ENCODE assay signal across 29 cellular contexts in genomic region chr3:128567705-128568356, GRCh38.
DNase-seq lines count a peak whose midpoint lies in the region; ATAC-seq and TF ChIP-seq lines count a peak whose summit lies in the region.
"Had no signal": no experiment of that assay in that cellular context is flagged by ENCODE, and none has a peak within 500 bp of the region (broad histone marks: within the 10 kb centered on the region; RNA-seq: fewer than 3 reads in every experiment).

No MANE protein-coding gene starts in this region.

- no peak for TF ChIP-seq POLR2A in testis (IDR thresholded peaks at IDR 0.05)

- no peak overlapping the region for H3K4me3 ChIP-seq in GM12865 (ENCODE audit: low read depth, low read length)
- no peak overlapping the region for H3K4me3 ChIP-seq in HUES64 (ENCODE audit: low read length)
- H3K4me3 ChIP-seq in testis: no peak overlapping the region
- H3K4me3 ChIP-seq: BLaER1, breast epithelium, coronary artery, ovary, right atrium auricular region, SK-N-MC had no signal

- H3K27ac ChIP-seq in HUES64 (ENCODE audit: low read depth, low read length): peak overlapping the region; percentile 91
- H3K27ac ChIP-seq in testis: no peak overlapping the region
- H3K27ac ChIP-seq: BLaER1, breast epithelium, coronary artery, ovary, right atrium auricular region, SK-N-MC had no signal

- H3K27me3 ChIP-seq in HUES64 (ENCODE audit: insufficient read depth, low read length): no peaks in the 10 kb centered on the region
- H3K27me3 ChIP-seq in testis: no peaks in the 10 kb centered on the region
- H3K27me3 ChIP-seq: BLaER1, ovary, right atrium auricular region had no signal

- 0 out of 2 replicates have a peak overlapping the region, but pooled peaks have one; percentile 34 for H3K9ac ChIP-seq in HUES64 (ENCODE audit: low read depth, low read length)
- H3K9ac ChIP-seq: BLaER1 had no signal

- peaks cover 25% of the 10 kb centered on the region for H3K4me1 Mint-ChIP-seq in endothelial cell (ENCODE audit: unreplicated experiment)
- H3K4me1 Mint-ChIP-seq in mesothelial cell of epicardium: peaks cover 9% of the 10 kb centered on the region

- WGBS in HUES64: 84% methylated on average over 12 of the region's 12 CpGs
- WGBS in testis, 2 donors: 84 to 85% methylated on average over 11 to 12 of the region's 12 CpGs

- TF ChIP-seq CTCF in GM12865 (IDR thresholded peaks at IDR 0.05; ENCODE audit: insufficient read depth, low read depth, low read length, missing control alignments) (peak; percentile 3), endothelial cell (IDR thresholded peaks at IDR 0.05; ENCODE audit: unreplicated experiment) (peak; percentile 33), mesothelial cell of epicardium (IDR thresholded peaks at IDR 0.05; ENCODE audit: unreplicated experiment) (peak; percentile 22), testis (IDR thresholded peaks at IDR 0.05) (no peak)

- H3K36me3 Mint-ChIP-seq in endothelial cell (ENCODE audit: low read depth, unreplicated experiment) (no peaks in the 10 kb centered on the region), mesothelial cell of epicardium (no peaks in the 10 kb centered on the region)
- H3K36me3 Mint-ChIP-seq: activated naive CD4-positive, alpha-beta T cell treated with anti-CD3 and anti-CD28 coated beads, Interleukin-2, amount 10 ng/mL, durations not matched to agents 7 days and 5 days; natural killer cell had no signal

- H3K4me3 Mint-ChIP-seq in endothelial cell (ENCODE audit: unreplicated experiment): no peak overlapping the region
- no peak overlapping the region for H3K4me3 Mint-ChIP-seq in mesothelial cell of epicardium
- H3K4me3 Mint-ChIP-seq: activated naive CD4-positive, alpha-beta T cell treated with anti-CD3 and anti-CD28 coated beads, Interleukin-2, amount 10 ng/mL, durations not matched to agents 7 days and 5 days; activated T-helper 1 cell treated with anti-CD3 and anti-CD28 coated beads, Interleukin-12 subunit alpha, Interleukin-12 subunit beta, Interleukin-2, Interleukin-4 antibody, amounts not matched to agents 30 ng/mL and 10 ng/mL and 1 ng/mL, durations not matched to agents 14 hours and 24 hours and 36 hours; natural killer cell; T-helper 17 cell had no signal

- no peaks in the 10 kb centered on the region for H3K36me3 ChIP-seq in HUES64 (ENCODE audit: insufficient read depth, low read length)
- no peaks in the 10 kb centered on the region for H3K36me3 ChIP-seq in testis (ENCODE audit: low read depth, missing control alignments)
- H3K36me3 ChIP-seq: BLaER1, breast epithelium, ovary, right atrium auricular region had no signal

- H3K9me3 ChIP-seq in HUES64 (ENCODE audit: insufficient read depth, low read depth, low read length): no peaks in the 10 kb centered on the region
- no peaks in the 10 kb centered on the region for H3K9me3 ChIP-seq in testis
- H3K9me3 ChIP-seq: BLaER1, breast epithelium, ovary, right atrium auricular region had no signal

- intact Hi-C loops in testis (cut with DNase I; ENCODE audit: low total_unique reads): no loop called here

- no peak for DNase-seq in GM12865 (ENCODE audit: low read depth)
- no peak for DNase-seq in endothelial cell (ENCODE audit: low spot score)
- DNase-seq in mesothelial cell of epicardium (ENCODE audit: low spot score in 2 of 2, unreplicated experiment in 2 of 2): no peak
- DNase-seq in cerebellar cortex (ENCODE audit: low spot score): no peak
- DNase-seq in cortex of kidney (lab: John Stamatoyannopoulos, UW): no peak
- DNase-seq in testis: no peak
- DNase-seq: ACHN; activated CD4-positive, alpha-beta T cell treated with anti-CD3 and anti-CD28 coated beads, Interleukin-2, amount 50 U/mL, for 1 hour; activated naive CD4-positive, alpha-beta T cell treated with anti-CD3 and anti-CD28 coated beads, Interleukin-2, amount 10 ng/mL, durations not matched to agents 7 days and 5 days; amniotic stem cell; COR-L47; midbrain; natural killer cell; NCI-H1105; NCI-H2029 treated with DMSO at 0.1 percent for 48 hours; NCI-H226; ovary; RPMI8226; stimulated activated CD4-positive, alpha-beta T cell treated with anti-CD3 and anti-CD28 coated beads, Interleukin-4, amount 100 ng/mL, for 4 hours; stimulated activated naive CD4-positive, alpha-beta T cell treated with Interleukin-2 at 50 U/mL for 16 hours; T-helper 17 cell had no signal

- no peaks in the 10 kb centered on the region for H3K9me3 Mint-ChIP-seq in endothelial cell (ENCODE audit: unreplicated experiment)
- H3K9me3 Mint-ChIP-seq in mesothelial cell of epicardium: no peaks in the 10 kb centered on the region
- H3K9me3 Mint-ChIP-seq: activated naive CD4-positive, alpha-beta T cell treated with anti-CD3 and anti-CD28 coated beads, Interleukin-2, amount 10 ng/mL, durations not matched to agents 7 days and 5 days; activated T-helper 1 cell treated with anti-CD3 and anti-CD28 coated beads, Interleukin-12 subunit alpha, Interleukin-12 subunit beta, Interleukin-2, Interleukin-4 antibody, amounts not matched to agents 30 ng/mL and 10 ng/mL and 1 ng/mL, durations not matched to agents 14 hours and 24 hours and 36 hours; natural killer cell had no signal

- no peak for ATAC-seq in HG03139 (IDR thresholded peaks at IDR 0.05; ENCODE audit: unreplicated experiment)
- ATAC-seq: natural killer cell, T-helper 17 cell had no signal

- H3K27ac Mint-ChIP-seq in endothelial cell (ENCODE audit: unreplicated experiment): peak overlapping the region; percentile 100
- no peak overlapping the region for H3K27ac Mint-ChIP-seq in mesothelial cell of epicardium
- H3K27ac Mint-ChIP-seq: activated naive CD4-positive, alpha-beta T cell treated with anti-CD3 and anti-CD28 coated beads, Interleukin-2, amount 10 ng/mL, durations not matched to agents 7 days and 5 days; activated T-helper 1 cell treated with anti-CD3 and anti-CD28 coated beads, Interleukin-12 subunit alpha, Interleukin-12 subunit beta, Interleukin-2, Interleukin-4 antibody, amounts not matched to agents 30 ng/mL and 10 ng/mL and 1 ng/mL, durations not matched to agents 14 hours and 24 hours and 36 hours; natural killer cell; T-helper 17 cell had no signal

- H3K27me3 Mint-ChIP-seq in endothelial cell (ENCODE audit: unreplicated experiment) (peaks cover 3% of the 10 kb centered on the region), mesothelial cell of epicardium (ENCODE audit: low read depth) (peaks cover 3% of the 10 kb centered on the region)

- H3K4me1 ChIP-seq in HUES64 (ENCODE audit: insufficient read depth, low read length): peaks cover 4% of the 10 kb centered on the region
- H3K4me1 ChIP-seq in testis: no peaks in the 10 kb centered on the region
- H3K4me1 ChIP-seq: breast epithelium had no signal

Comparison
In these comparisons a context has a peak if more than half of its experiments do, and no peak if none do; other contexts are left out.
1. CTCF ChIP-seq: peak in GM12865 (single experiment), endothelial cell (single experiment) and mesothelial cell of epicardium (single experiment); none in testis (0 of 3).